12 cellular contexts compared by ENCODE assay signal in genomic region chr19:29761575-29762225, GRCh38.
"Had no signal": no experiment of that assay in that cellular context is flagged by ENCODE, and none has a peak within 500 bp of the region (broad histone marks: within the 10 kb centered on the region; RNA-seq: fewer than 3 reads in every experiment).

No MANE protein-coding gene starts in this region.

- H3K4me3 ChIP-seq: coronary artery, gastroesophageal sphincter, lower lobe of right lung, uterus had no signal

- H3K27ac ChIP-seq: coronary artery, epithelial cell of prostate, gastroesophageal sphincter, lower lobe of right lung, uterus had no signal

- H3K36me3 ChIP-seq: gastroesophageal sphincter, lower lobe of right lung, uterus had no signal

- H3K27me3 ChIP-seq: uterus had no signal

- H3K4me1 ChIP-seq: uterus had no signal

- H3K9me3 ChIP-seq: gastroesophageal sphincter, lower lobe of right lung, uterus had no signal

- DNase-seq: activated CD4-positive, alpha-beta T cell treated with anti-CD3 and anti-CD28 coated beads, Interleukin-2, amount 50 U/mL, for 1 hour; activated naive CD4-positive, alpha-beta T cell treated with anti-CD3 and anti-CD28 coated beads, Interleukin-2, amount 10 ng/mL, durations not matched to agents 7 days and 5 days; caudate nucleus; effector CD8-positive, alpha-beta T cell; lower lobe of right lung; stimulated activated CD4-positive, alpha-beta T cell treated with anti-CD3 and anti-CD28 coated beads, Interleukin-15, amount 100 ng/mL, for 24 hours; stimulated activated CD4-positive, alpha-beta T cell treated with anti-CD3 and anti-CD28 coated beads, Interleukin-4, amount 100 ng/mL, for 4 hours; stimulated activated naive CD8-positive, alpha-beta T cell treated with anti-CD3 and anti-CD28 coated beads, Interleukin-15, amount 100 ng/mL, for 72 hours; uterus had no signal
